ENCODE assay signal across 8 cellular contexts in genomic region chr2:10303634-10304378, GRCh38. TPM values are rescaled to one million over a fixed set of nuclear protein-coding genes. Genes with fewer than 3 reads are reported as not detected.
DNase-seq lines count a peak whose midpoint lies in the region; ATAC-seq and TF ChIP-seq lines count a peak whose summit lies in the region.

No MANE protein-coding gene starts in this region.

- peak; percentile 34 to 64 (median 56) for DNase-seq in CD8-positive, alpha-beta memory T cell
- DNase-seq in GM23338 (ENCODE audit: low spot score): peak; percentile 65
- peak; percentile 48 for DNase-seq in activated naive CD4-positive, alpha-beta T cell treated with Interleukin-2 at 50 U/mL for 16 hours
- peak; percentile 61 for DNase-seq in germinal center (ENCODE audit: low spot score)
- no peak for DNase-seq in NCI-H2196 (lab: John Stamatoyannopoulos, UW; ENCODE audit: unreplicated experiment)
- no peak for DNase-seq in HPDE6-E6E7 (ENCODE audit: extremely low spot score)

- H3K9me3 Mint-ChIP-seq in CD8-positive, alpha-beta memory T cell: no peaks in the 10 kb centered on the region
- H3K9me3 Mint-ChIP-seq in GM23338: no peaks in the 10 kb centered on the region; the same call in 2 of the 3 replicates

- peaks cover 0 to 2% of the 10 kb centered on the region in 2 donors for H3K27me3 Mint-ChIP-seq in CD8-positive, alpha-beta memory T cell
- peaks cover 33% of the 10 kb centered on the region for H3K27me3 Mint-ChIP-seq in GM23338 (ENCODE audit: insufficient read depth, low read depth, poor library complexity)

- peak overlapping the region; percentile 97 to 99 (median 97) for H3K4me3 Mint-ChIP-seq in CD8-positive, alpha-beta memory T cell
- H3K4me3 Mint-ChIP-seq in GM23338: peak overlapping the region; percentile 87

- H3K36me3 Mint-ChIP-seq in CD8-positive, alpha-beta memory T cell: peaks cover 0 to 6% (median 0%) of the 10 kb centered on the region in 3 donors
- H3K36me3 Mint-ChIP-seq in GM23338 (ENCODE audit: low read depth): no peaks in the 10 kb centered on the region

- H3K4me3 ChIP-seq in CD8-positive, alpha-beta memory T cell (ENCODE audit: low read length): peak overlapping the region; percentile 76
- H3K4me3 ChIP-seq in GM23338: peak overlapping the region; percentile 72
- H3K4me3 ChIP-seq in OCI-LY3 (ENCODE audit: low read length): peak overlapping the region; percentile 89
- H3K4me3 ChIP-seq in neutrophil (ENCODE audit: low read depth in 1 of 2, low read length in 1 of 2): peak overlapping the region; percentile 91 to 100

- H3K27ac ChIP-seq in CD8-positive, alpha-beta memory T cell (ENCODE audit: low read depth, low read length): peak overlapping the region; percentile 54
- H3K27ac ChIP-seq in GM23338 (ENCODE audit: low read depth): no peak overlapping the region
- H3K27ac ChIP-seq in OCI-LY3 (ENCODE audit: low read length): no peak overlapping the region
- peak overlapping the region; percentile 96 for H3K27ac ChIP-seq in neutrophil

- H2AFZ ChIP-seq in GM23338: peak overlapping the region; percentile 80
- H2AFZ ChIP-seq in OCI-LY3 (ENCODE audit: low read depth, low read length): no peak overlapping the region

- H3K4me2 ChIP-seq in GM23338 (peak overlapping the region; percentile 94), OCI-LY3 (ENCODE audit: low read length) (peak overlapping the region; percentile 84)

- peaks cover 61 to 78% (median 75%) of the 10 kb centered on the region in 3 donors for H3K4me1 Mint-ChIP-seq in CD8-positive, alpha-beta memory T cell
- H3K4me1 Mint-ChIP-seq in GM23338: peaks cover 18% of the 10 kb centered on the region

- H3K27me3 ChIP-seq in CD8-positive, alpha-beta memory T cell (ENCODE audit: insufficient read depth, low read length, poor library complexity, severe bottlenecking): no peaks in the 10 kb centered on the region
- peaks cover 39% of the 10 kb centered on the region for H3K27me3 ChIP-seq in GM23338 (ENCODE audit: insufficient read depth)
- H3K27me3 ChIP-seq in OCI-LY3 (ENCODE audit: low read depth, low read length): peaks cover 33% of the 10 kb centered on the region
- peaks cover 23% of the 10 kb centered on the region for H3K27me3 ChIP-seq in neutrophil

- peak in 1 of 2 experiments; percentile 27; a peak in 1 of 4 replicates for TF ChIP-seq CTCF in GM23338 (conservative IDR thresholded peaks at IDR 0.05; ENCODE audit: low read depth in 2 of 2)
- 0 out of 2 replicates have a peak, but pooled peaks have one; percentile 13 for TF ChIP-seq CTCF in OCI-LY3 (IDR thresholded peaks at IDR 0.05; ENCODE audit: low read depth, low read length)
- TF ChIP-seq CTCF in neutrophil (IDR thresholded peaks at IDR 0.05): no peak

- H3K79me2 ChIP-seq in GM23338 (replicated peaks; ENCODE audit: insufficient read depth) (no peaks in the 10 kb centered on the region; the same call in 1 of the 2 replicates), OCI-LY3 (ENCODE audit: low read length) (no peaks in the 10 kb centered on the region)

- H3K9ac ChIP-seq in OCI-LY3 (ENCODE audit: low read length): peak overlapping the region; percentile 66

- no peaks in the 10 kb centered on the region for H3K36me3 ChIP-seq in CD8-positive, alpha-beta memory T cell (ENCODE audit: insufficient read depth, low read length)
- H3K36me3 ChIP-seq in GM23338 (ENCODE audit: insufficient read depth): no peaks in the 10 kb centered on the region
- no peaks in the 10 kb centered on the region for H3K36me3 ChIP-seq in OCI-LY3 (replicated peaks; ENCODE audit: low read depth, low read length)
- H3K36me3 ChIP-seq in neutrophil: no peaks in the 10 kb centered on the region

- peaks cover 15% of the 10 kb centered on the region for H4K20me1 ChIP-seq in GM23338 (replicated peaks; ENCODE audit: insufficient read depth)
- peaks cover 44% of the 10 kb centered on the region for H4K20me1 ChIP-seq in OCI-LY3 (ENCODE audit: insufficient read depth, low read length)

- POLR2A ChIA-PET in CD8-positive, alpha-beta memory T cell (lab: Charles Lee): interaction anchor here (0.5 to 3.8 kb wide), 9 partner anchors 23 to 144 kb away, joined by 3 to 52 read pairs (median 6); partner anchors contain the start of gene ODC1

- no peaks in the 10 kb centered on the region for H3K9me3 ChIP-seq in CD8-positive, alpha-beta memory T cell (ENCODE audit: low read length)
- H3K9me3 ChIP-seq in OCI-LY3 (ENCODE audit: insufficient read depth, low read length) (no peaks in the 10 kb centered on the region), neutrophil (no peaks in the 10 kb centered on the region)

- CTCF ChIA-PET in CD8-positive, alpha-beta memory T cell (lab: Charles Lee): interaction anchor here (0.6 to 9.8 kb wide), 14 partner anchors 9 to 231 kb away, joined by 3 to 99 read pairs (median 6); partner anchors contain the start of gene ODC1

- peak; percentile 10 for ATAC-seq in GM23338

- H3K4me1 ChIP-seq in CD8-positive, alpha-beta memory T cell (ENCODE audit: insufficient read depth, low read length): peaks cover 61% of the 10 kb centered on the region
- H3K4me1 ChIP-seq in GM23338 (ENCODE audit: insufficient read depth): peaks cover 11% of the 10 kb centered on the region; the same call in 1 of the 2 replicates
- H3K4me1 ChIP-seq in OCI-LY3 (ENCODE audit: low read length): peaks cover 12% of the 10 kb centered on the region
- peaks cover 67 to 73% of the 10 kb centered on the region in 2 experiments for H3K4me1 ChIP-seq in neutrophil (ENCODE audit: control insufficient read depth in 1 of 2, insufficient read depth in 1 of 2, low read depth in 1 of 2, low read length in 1 of 2)

- no peaks in the 10 kb centered on the region for H3F3A ChIP-seq in GM23338 (replicated peaks; ENCODE audit: low read depth)

- peak overlapping the region; percentile 21 to 97 (median 90) for H3K27ac Mint-ChIP-seq in CD8-positive, alpha-beta memory T cell
- no peak overlapping the region for H3K27ac Mint-ChIP-seq in GM23338

- H3K9me2 ChIP-seq in GM23338 (ENCODE audit: insufficient read depth): no peaks in the 10 kb centered on the region

TF ChIP-seq in GM23338, 12 proteins besides CTCF, POLR2A, EP300 and RAD21:
- TF ChIP-seq EZH2 (IDR thresholded peaks at IDR 0.05; ENCODE audit: low read depth, unreplicated experiment) (peak; percentile 74), ETS1 (IDR thresholded peaks at IDR 0.05) (no peak), NANOG (IDR thresholded peaks at IDR 0.05; ENCODE audit: borderline replicate concordance) (no peak)
TF ChIP-seq in GM23338: peak in this region for 1.

RNA-seq across cellular contexts. Expression of gene HPCAL1, which starts 1.1 kb away (rescaled TPM):
- 10 to 100 TPM; 44.1 to 47.6 TPM for total RNA-seq in CD8-positive, alpha-beta memory T cell
- polyA plus RNA-seq in CD8-positive, alpha-beta memory T cell: 96.3 TPM
- 14.8 and 25.4 TPM in 2 replicates for total RNA-seq in GM23338 (2014; rRNA removed; shearing (Covaris generic))
- 8.3 and 9.7 TPM in 2 replicates for polyA plus RNA-seq in GM23338 (2016; fragmentation: Nextera tagmentation; extraction: Ambion mirVana)

Comparison
In these comparisons a context has a peak if more than half of its experiments do, and no peak if none do; other contexts are left out.
1. DNase-seq: peak in CD8-positive, alpha-beta memory T cell (5 of 5), GM23338 (single experiment), activated naive CD4-positive, alpha-beta T cell treated with Interleukin-2 at 50 U/mL for 16 hours (single experiment) and germinal center (single experiment); none in NCI-H2196 (single experiment) and HPDE6-E6E7 (single experiment).
2. H3K27ac ChIP-seq: peak in CD8-positive, alpha-beta memory T cell (single experiment) and neutrophil (single experiment); none in GM23338 (single experiment) and OCI-LY3 (single experiment).
3. Peak in every context shown above with its lines, with median percentiles within 50 percentile points of each other: H3K4me3 ChIP-seq.